Comparison of ENCODE assay signal across 15 cellular contexts in genomic region chr6:44224978-44225330, GRCh38. TPM values are rescaled to one million over a fixed set of nuclear protein-coding genes. Genes with fewer than 3 reads are reported as not detected.
DNase-seq lines count a peak whose midpoint lies in the region; ATAC-seq and TF ChIP-seq lines count a peak whose summit lies in the region.
"Had no signal": no experiment of that assay in that cellular context is flagged by ENCODE, and none has a peak within 500 bp of the region (broad histone marks: within the 10 kb centered on the region; RNA-seq: fewer than 3 reads in every experiment).

No MANE protein-coding gene starts in this region.

- H3K27ac Mint-ChIP-seq in activated naive CD4-positive, alpha-beta T cell treated with anti-CD3 and anti-CD28 coated beads, Interleukin-2, amount 10 ng/mL, durations not matched to agents 7 days and 5 days, result no peak overlapping the region
- no peak overlapping the region for H3K27ac Mint-ChIP-seq in T-cell

- peaks cover 18% of the 10 kb centered on the region for H3K27me3 Mint-ChIP-seq in activated naive CD4-positive, alpha-beta T cell treated with anti-CD3 and anti-CD28 coated beads, Interleukin-2, amount 10 ng/mL, durations not matched to agents 7 days and 5 days
- peaks cover 0 to 3% of the 10 kb centered on the region in 2 donors for H3K27me3 Mint-ChIP-seq in T-cell

- DNase-seq in activated naive CD4-positive, alpha-beta T cell treated with anti-CD3 and anti-CD28 coated beads, Interleukin-2, amount 10 ng/mL, durations not matched to agents 7 days and 5 days, result no peak
- DNase-seq in activated naive CD4-positive, alpha-beta T cell treated with Interleukin-2 at 50 U/mL for 16 hours, result no peak
- no peak for DNase-seq in T-cell
- no peak for DNase-seq in tibial nerve (ENCODE audit: low spot score in 2 of 2)
- no peak for DNase-seq in GM10248 (ENCODE audit: extremely low spot score)
- DNase-seq: KG1, upper lobe of right lung had no signal

- ATAC-seq in T-cell (replicated peaks in 1 of 4) (no peak), HG02840 (IDR thresholded peaks at IDR 0.05; ENCODE audit: low FRiP score, unreplicated experiment) (no peak), HG03571 (IDR thresholded peaks at IDR 0.05; ENCODE audit: unreplicated experiment) (no peak)
- ATAC-seq: upper lobe of right lung had no signal

- H3K27ac ChIP-seq in iPS-18a (ENCODE audit: low read length) (no peak overlapping the region), tibial nerve (peak overlapping the region in 3 of 4 donors; percentile 5 to 88 (median 76))
- H3K27ac ChIP-seq: spleen, upper lobe of right lung had no signal

- POLR2A ChIA-PET in T-cell (lab: Charles Lee) (no interaction called here), GM10248 (lab: Yijun Ruan, JAX) (interaction anchor here (1.4 to 3.3 kb wide), 2 partner anchors 22 to 26 kb away, joined by 4 to 21 read pairs; partner anchors contain the start of gene HSP90AB1)

- H3K27me3 ChIP-seq in iPS-18a (ENCODE audit: control insufficient read depth, insufficient read depth, low read length) (no peaks in the 10 kb centered on the region), tibial nerve (no peaks in the 10 kb centered on the region)
- H3K27me3 ChIP-seq: Peyer's patch, upper lobe of right lung had no signal

- TF ChIP-seq CTCF in tibial nerve (IDR thresholded peaks at IDR 0.05) (no peak), GM10248 (IDR thresholded peaks at IDR 0.05; ENCODE audit: control extremely low read depth, extremely low read depth, low read depth, missing control alignments) (no peak)

- H3K4me1 ChIP-seq in iPS-18a (ENCODE audit: control insufficient read depth, low read depth, low read length) (peaks cover 42% of the 10 kb centered on the region), tibial nerve (peaks cover 0 to 94% (median 50%) of the 10 kb centered on the region in 4 donors)

- H3K9me3 ChIP-seq in iPS-18a (ENCODE audit: control insufficient read depth, low read depth, low read length) (no peaks in the 10 kb centered on the region), tibial nerve (no peaks in the 10 kb centered on the region)
- H3K9me3 ChIP-seq: Peyer's patch, spleen, upper lobe of right lung had no signal

- H3K36me3 ChIP-seq in iPS-18a (ENCODE audit: control insufficient read depth, low read depth, low read length) (peaks cover 24% of the 10 kb centered on the region), tibial nerve (peaks cover 0 to 7% (median 0%) of the 10 kb centered on the region in 3 donors)
- H3K36me3 ChIP-seq: Peyer's patch had no signal

- H3K9me3 Mint-ChIP-seq in activated naive CD4-positive, alpha-beta T cell treated with anti-CD3 and anti-CD28 coated beads, Interleukin-2, amount 10 ng/mL, durations not matched to agents 7 days and 5 days, result no peaks in the 10 kb centered on the region
- no peaks in the 10 kb centered on the region for H3K9me3 Mint-ChIP-seq in T-cell
- H3K9me3 Mint-ChIP-seq: dendritic cell treated with granulocyte-macrophage colony-stimulating factor and Interleukin-4, amounts not matched to agents 40 ng/mL and 50 ng/mL, for 4 days had no signal

- peaks cover 31% of the 10 kb centered on the region for H3K4me1 Mint-ChIP-seq in activated naive CD4-positive, alpha-beta T cell treated with anti-CD3 and anti-CD28 coated beads, Interleukin-2, amount 10 ng/mL, durations not matched to agents 7 days and 5 days
- H3K4me1 Mint-ChIP-seq in T-cell, result peaks cover 17 to 30% (median 17%) of the 10 kb centered on the region in 3 donors

- CTCF ChIA-PET in activated naive CD4-positive, alpha-beta T cell treated with anti-CD3 and anti-CD28 coated beads, Interleukin-2, amount 10 ng/mL, durations not matched to agents 7 days and 5 days (lab: Charles Lee), result interaction anchor here (0.7 to 5.4 kb wide), 10 partner anchors 9 to 74 kb away, joined by 3 to 30 read pairs (median 6); partner anchors contain the start of genes HSP90AB1 and SLC35B2
- CTCF ChIA-PET in T-cell (lab: Charles Lee) (interaction anchor here (0.5 to 2.3 kb wide), 6 partner anchors 9 to 97 kb away, joined by 3 to 15 read pairs (median 4); partner anchors contain the start of genes AARS2 (in 1 of the 2), MRPL14 (in 1 of the 2), SLC35B2 (in 1 of the 2) and TMEM63B (in 1 of the 2)), GM10248 (lab: Yijun Ruan, JAX) (interaction anchor here (0.6 to 6.8 kb wide), 15 partner anchors 9 to 456 kb away, joined by 3 to 116 read pairs (median 4); partner anchors contain the start of gene HSP90AB1)

- no peak overlapping the region for H3K9ac ChIP-seq in iPS-18a (ENCODE audit: low read length)

- H3K36me3 Mint-ChIP-seq in activated naive CD4-positive, alpha-beta T cell treated with anti-CD3 and anti-CD28 coated beads, Interleukin-2, amount 10 ng/mL, durations not matched to agents 7 days and 5 days, result peaks cover 2% of the 10 kb centered on the region
- H3K36me3 Mint-ChIP-seq in T-cell, result no peaks in the 10 kb centered on the region

- no peak for TF ChIP-seq POLR2A in tibial nerve (IDR thresholded peaks at IDR 0.05)

- WGBS in tibial nerve, 2 donors, result 84 to 92% methylated on average over 4 of the region's 4 CpGs

- peak overlapping the region; percentile 97 for H3K4me3 ChIP-seq in iPS-18a (ENCODE audit: low read length)
- no peak overlapping the region for H3K4me3 ChIP-seq in tibial nerve

- peak overlapping the region; percentile 76 for H3K4me3 Mint-ChIP-seq in activated naive CD4-positive, alpha-beta T cell treated with anti-CD3 and anti-CD28 coated beads, Interleukin-2, amount 10 ng/mL, durations not matched to agents 7 days and 5 days
- H3K4me3 Mint-ChIP-seq in T-cell, result peak overlapping the region; percentile 28 to 88 (median 73)

- TF ChIP-seq EP300 in tibial nerve (IDR thresholded peaks at IDR 0.05), result no peak

RNA-seq across cellular contexts. Expression of gene SLC29A1, which starts 1.6 kb away (rescaled TPM):
- total RNA-seq in T-cell, result 1 to 10 TPM; 1.3 to 8.0 (median 3.4) TPM
- total RNA-seq in tibial nerve, result 10 to 100 TPM; 51.4 to 83.1 (median 63.8) TPM

RNA-seq across cellular contexts. Expression of gene MYMX, which starts 8.2 kb away (rescaled TPM):
- total RNA-seq in T-cell, result not detected
- not detected for total RNA-seq in tibial nerve
- total RNA-seq: activated CD8-positive, alpha-beta memory T cell treated with anti-CD3 and anti-CD28 coated beads for 36 hours; kidney epithelial cell; Peyer's patch had no signal

RNA-seq across cellular contexts. Expression of gene HSP90AB1, which starts 21.9 kb away (rescaled TPM):
- total RNA-seq in T-cell (100 to 1,000 TPM; 394 to 454 (median 404) TPM), tibial nerve (100 to 1,000 TPM; 485 to 580 (median 543) TPM)

RNA-seq across cellular contexts. Expression of gene SLC35B2, which starts 32.4 kb away (rescaled TPM):
- total RNA-seq in T-cell (10 to 100 TPM; 14.6 to 21.8 (median 20.3) TPM), tibial nerve (10 to 100 TPM; 28.0 to 34.1 (median 33.1) TPM)

RNA-seq across cellular contexts. Expression of gene NFKBIE, which starts 40.4 kb away (rescaled TPM):
- 10 to 100 TPM in 4 of 5 donors, 1 to 10 TPM in 1; 9.9 to 35.0 (median 13.6) TPM for total RNA-seq in T-cell
- total RNA-seq in tibial nerve, result 10 to 100 TPM; 12.7 to 20.7 (median 16.0) TPM

Comparison
In these comparisons a context has a peak if more than half of its experiments do, and no peak if none do; other contexts are left out.
1. RNA of gene SLC29A1, which starts 1.6 kb away (total RNA-seq): 51.4 to 83.1 TPM in tibial nerve; 1.3 to 8.0 TPM in T-cell; every median in the first group is over 4 times any median in the second.